ENCODE assay signal across 11 cellular contexts in genomic region chr11:123196060-123196714, GRCh38. TPM values are rescaled to one million over a fixed set of nuclear protein-coding genes. Genes with fewer than 3 reads are reported as not detected.
DNase-seq lines count a peak whose midpoint lies in the region; ATAC-seq and TF ChIP-seq lines count a peak whose summit lies in the region.
"Had no signal": no experiment of that assay in that cellular context is flagged by ENCODE, and none has a peak within 500 bp of the region (broad histone marks: within the 10 kb centered on the region; RNA-seq: fewer than 3 reads in every experiment).

No MANE protein-coding gene starts in this region.

- ATAC-seq in heart left ventricle (peak in 1 of 4 donors; percentile 15), GM19452 (IDR thresholded peaks at IDR 0.05; ENCODE audit: unreplicated experiment) (no peak)

- 20 to 29% (median 24%) methylated on average over 25 to 34 of the region's 34 CpGs for WGBS in heart left ventricle, 4 donors

- intact Hi-C loops in heart left ventricle (cut with DNase I) (no loop called here), vagina (cut with DNase I) (no loop called here)

- H3K9me3 ChIP-seq in heart left ventricle (no peaks in the 10 kb centered on the region), right atrium auricular region (no peaks in the 10 kb centered on the region), vagina (no peaks in the 10 kb centered on the region)

- peaks cover 28% of the 10 kb centered on the region for H3K4me1 Mint-ChIP-seq in mesothelial cell of epicardium

- H3K27me3 Mint-ChIP-seq in mesothelial cell of epicardium (ENCODE audit: low read depth): peaks cover 70% of the 10 kb centered on the region

- no peak overlapping the region for H3K27ac Mint-ChIP-seq in mesothelial cell of epicardium
- H3K27ac Mint-ChIP-seq: activated CD4-positive, alpha-beta memory T cell treated with anti-CD3 and anti-CD28 coated beads for 36 hours had no signal

- peak overlapping the region in 11 of 12 donors; percentile 12 to 62 (median 49) for H3K4me3 ChIP-seq in heart left ventricle
- peak overlapping the region in 1 of 2 donors; percentile 47 for H3K4me3 ChIP-seq in right atrium auricular region
- peak overlapping the region; percentile 50 to 55 for H3K4me3 ChIP-seq in vagina

- H3K4me3 Mint-ChIP-seq in mesothelial cell of epicardium: peak overlapping the region; percentile 64

- H3K36me3 Mint-ChIP-seq in mesothelial cell of epicardium: no peaks in the 10 kb centered on the region
- H3K36me3 Mint-ChIP-seq: activated CD4-positive, alpha-beta memory T cell treated with anti-CD3 and anti-CD28 coated beads for 36 hours had no signal

- no peaks in the 10 kb centered on the region for H3K9me3 Mint-ChIP-seq in mesothelial cell of epicardium
- H3K9me3 Mint-ChIP-seq: activated CD4-positive, alpha-beta memory T cell treated with anti-CD3 and anti-CD28 coated beads for 36 hours had no signal

- H3K27ac ChIP-seq in heart left ventricle (peak overlapping the region in 2 of 12 donors; percentile 75 to 91), right atrium auricular region (no peak overlapping the region), vagina (peak overlapping the region; percentile 90)

- DNase-seq in heart left ventricle (no peak), right atrium auricular region (ENCODE audit: low spot score) (no peak), ecto neural progenitor cell (ENCODE audit: low spot score) (peak; percentile 54), mesothelial cell of epicardium (ENCODE audit: low spot score in 2 of 2, unreplicated experiment in 2 of 2) (no peak), vagina (ENCODE audit: extremely low spot score in 2 of 2) (no peak), AML-193 (lab: John Stamatoyannopoulos, UW) (no peak), NCI-H1092 treated with DMSO at 0.1 percent for 48 hours (lab: John Stamatoyannopoulos, UW) (no peak)
- DNase-seq: activated CD4-positive, alpha-beta memory T cell treated with anti-CD3 and anti-CD28 coated beads for 36 hours; kidney glomerular epithelial cell; stimulated activated naive CD4-positive, alpha-beta T cell had no signal

- H3K27me3 ChIP-seq in heart left ventricle: peaks cover 6 to 89% (median 36%) of the 10 kb centered on the region in 9 donors
- H3K27me3 ChIP-seq in right atrium auricular region: peaks cover 0 to 5% of the 10 kb centered on the region in 2 donors
- H3K27me3 ChIP-seq in vagina: no peaks in the 10 kb centered on the region

- H3K36me3 ChIP-seq in heart left ventricle (no peaks in the 10 kb centered on the region), right atrium auricular region (no peaks in the 10 kb centered on the region), vagina (no peaks in the 10 kb centered on the region)

- TF ChIP-seq POLR2A in heart left ventricle (IDR thresholded peaks at IDR 0.05) (no peak), vagina (IDR thresholded peaks at IDR 0.05) (no peak)

- H3K4me1 ChIP-seq in heart left ventricle (peaks cover 0 to 18% (median 9%) of the 10 kb centered on the region in 12 donors), right atrium auricular region (peaks cover 0 to 15% of the 10 kb centered on the region in 2 donors), vagina (peaks cover 7% of the 10 kb centered on the region)

- TF ChIP-seq CTCF in heart left ventricle (IDR thresholded peaks at IDR 0.05) (no peak), right atrium auricular region (IDR thresholded peaks at IDR 0.05) (no peak), mesothelial cell of epicardium (IDR thresholded peaks at IDR 0.05; ENCODE audit: unreplicated experiment) (no peak), vagina (IDR thresholded peaks at IDR 0.05) (no peak)

RNA-seq across cellular contexts. Expression of gene CLMP, which starts 1.1 kb away (rescaled TPM):
- total RNA-seq in heart left ventricle (10 to 100 TPM in 3 of 9 donors, 1 to 10 TPM in 6; 2.5 to 18.4 (median 5.8) TPM), right atrium auricular region (10 to 100 TPM in 1 of 2 donors, 1 to 10 TPM in 1; 8.4 to 34.3 TPM), mesothelial cell of epicardium (16.3 to 18.9 TPM (median 18.0 TPM) in 3 replicates), vagina (99.4 TPM)
- polyA plus RNA-seq in heart left ventricle: 10 to 100 TPM in 1 of 2 donors, 1 to 10 TPM in 1; 1.9 to 10.9 TPM
